In genomic region chr7:69612981-69613380, GRCh38 we compare ENCODE assay signal across 6 cellular contexts. TPM values are rescaled to one million over a fixed set of nuclear protein-coding genes. Genes with fewer than 3 reads are reported as not detected.
"Had no signal": no experiment of that assay in that cellular context is flagged by ENCODE, and none has a peak within 500 bp of the region (broad histone marks: within the 10 kb centered on the region; RNA-seq: fewer than 3 reads in every experiment).

No MANE protein-coding gene starts in this region.

- ATAC-seq: K562 had no signal

- H3K4me3 ChIP-seq: K562 had no signal

- DNase-seq: GOT3, H7, HCEC 1CT, IMR-90, KG1 had no signal

RNA-seq across cellular contexts. Expression of gene AUTS2, which starts 14.7 kb away (rescaled TPM):
- polyA plus RNA-seq: K562 had no signal
